In genomic region chr4:106315968-106316772, GRCh38 we compare ENCODE assay signal across 8 cellular contexts. TPM values are rescaled to one million over a fixed set of nuclear protein-coding genes. Genes with fewer than 3 reads are reported as not detected.
DNase-seq lines count a peak whose midpoint lies in the region; ATAC-seq, FAIRE-seq and TF ChIP-seq lines count a peak whose summit lies in the region.

AIMP1 (plus strand) TSS chr4:106316550; CDS start chr4:106325010, 8,460 bp downstream.
TBCK (minus strand) TSS chr4:106316209; CDS start chr4:106308960, 7,249 bp downstream.

- no peaks in the 10 kb centered on the region for H4K20me1 ChIP-seq in HepG2 (ENCODE audit: insufficient read depth, low read length)

- BruUV-seq in HepG2 (replicated peaks; lab: Mats Ljungman, UMichigan), result no TSS peak

- no peaks in the 10 kb centered on the region for H3K9me3 ChIP-seq in HepG2 (ENCODE audit: low read length)

- DNase-seq in CD1c-positive myeloid dendritic cell (ENCODE audit: extremely low spot score) (peak; percentile 93), NCI-H748 treated with DMSO at 0.1 percent for 48 hours (lab: John Stamatoyannopoulos, UW) (peak; percentile 73), dorsolateral prefrontal cortex (peak; percentile 68 to 93 (median 88)), HepG2 (ENCODE audit: low spot score) (peak; percentile 88)
- DNase-seq in activated CD4-positive, alpha-beta T cell treated with anti-CD3 and anti-CD28 coated beads, Interleukin-2, amount 50 U/mL, for 4 hours, result peak; percentile 85
- DNase-seq in stimulated activated CD4-positive, alpha-beta T cell treated with anti-CD3 and anti-CD28 coated beads, Interleukin-4, amount 100 ng/mL, for 1 hour, result peak; percentile 82

- peak within 1 kb of the TSS; percentile 75 for H3K4me2 ChIP-seq in HepG2 (ENCODE audit: low read depth, low read length)

- TF ChIP-seq POLR2A in HepG2 (IDR thresholded peaks at IDR 0.05; ENCODE audit: insufficient read depth in 1 of 2, low read depth in 2 of 2, low read length in 2 of 2), result peak; percentile 72 to 84

- TF ChIP-seq CTCF in dorsolateral prefrontal cortex (IDR thresholded peaks at IDR 0.05 in 54 of 56, conservative IDR thresholded peaks at IDR 0.05 in 2 of 56; ENCODE audit: low read depth in 1 of 56, partially characterized antibody in 56 of 56) (peak in 4 of 56 donors; percentile 5 to 13 (median 8)), HepG2 (CRISPR knock-in tag; IDR thresholded peaks at IDR 0.05) (no peak)

- in situ Hi-C loops in HepG2 (cut with HindIII; ENCODE audit: extremely low pct_ligation_motif_present, low pct_unique_long_range_greater_than_20kb), result no loop called here

- FAIRE-seq in HepG2 (lab: Jason Lieb, UNC), result peak; percentile 74

- H3K4me3 ChIP-seq in dorsolateral prefrontal cortex (peak within 1 kb of the TSS; percentile 67 to 99 (median 94)), HepG2 (replicated peaks in 1 of 3; ENCODE audit: insufficient read depth in 1 of 3, low read depth in 2 of 3, low read length in 3 of 3) (peak within 1 kb of the TSS; percentile 89 to 97 (median 93))

- intact Hi-C loops in dorsolateral prefrontal cortex (cut with DNase I) (no loop called here), HepG2 (cut with micrococcal nuclease; ENCODE audit: unreplicated experiment) (loop anchor here (1.0 to 10.0 kb wide), 5 partner anchors 29 to 611 kb away; partner anchors contain the start of genes GIMD1, GSTCD and INTS12)

- H3K27me3 ChIP-seq in dorsolateral prefrontal cortex, result no peaks in the 10 kb centered on the region
- H3K27me3 ChIP-seq in HepG2 (ENCODE audit: control insufficient read depth in 1 of 2, insufficient read depth in 2 of 2, low read length in 2 of 2), result no peaks in the 10 kb centered on the region; a peak in 2 of 5 replicates

- TF ChIP-seq EP300 in HepG2 (IDR thresholded peaks at IDR 0.05; ENCODE audit: low read depth in 2 of 2, low read length in 2 of 2) (no peak; a peak in 1 of 4 replicates), HepG2 (CRISPR knock-in tag; IDR thresholded peaks at IDR 0.05; ENCODE audit: borderline replicate concordance) (no peak)

- CTCF ChIA-PET in HepG2 (lab: Yijun Ruan, JAX; ENCODE audit: low intra/inter-chr PET ratio, low total read pairs), result no interaction called here

- under 1% methylated on average over 26 of the region's 44 CpGs for WGBS in HepG2 (ENCODE audit: low lambda C conversion rate)

- H3K36me3 ChIP-seq in HepG2 (replicated peaks in 1 of 2; ENCODE audit: control insufficient read depth in 1 of 2, insufficient read depth in 2 of 2, low read length in 2 of 2), result 0 out of 5 replicates have a peak, but pooled peaks cover 0 to 4% of the 10 kb centered on the region in 2 experiments

- ATAC-seq in GM19397 (IDR thresholded peaks at IDR 0.05; ENCODE audit: unreplicated experiment) (peak; percentile 88), HG03565 (IDR thresholded peaks at IDR 0.05; ENCODE audit: unreplicated experiment) (peak; percentile 87), HepG2 (peak; percentile 92)

- H3K4me1 ChIP-seq in HepG2 (ENCODE audit: insufficient read depth, low read length), result peaks cover 59% of the 10 kb centered on the region

- peaks cover 94% of the 10 kb centered on the region for H3K79me2 ChIP-seq in HepG2 (ENCODE audit: insufficient read depth, low read length)

- no peak; the same call in 1 of the 2 replicates for TF ChIP-seq RAD21 in HepG2 (CRISPR knock-in tag; IDR thresholded peaks at IDR 0.05)

- peak within 1 kb of the TSS; percentile 32 to 97 (median 92) for H3K27ac ChIP-seq in dorsolateral prefrontal cortex
- H3K27ac ChIP-seq in HepG2 (ENCODE audit: extremely low read length, insufficient read depth, low read length), result peak within 1 kb of the TSS; percentile 99

- peak within 1 kb of the TSS; percentile 66 for H2AFZ ChIP-seq in HepG2 (ENCODE audit: low read length)

- peak within 1 kb of the TSS; percentile 99 for H3K9ac ChIP-seq in HepG2 (ENCODE audit: insufficient read depth, low read depth, low read length)

- POLR2A ChIA-PET in HepG2 (lab: Yijun Ruan, JAX), result interaction anchor here (0.7 to 2.7 kb wide), 25 partner anchors 10 to 79 kb away, joined by 3 to 45 read pairs (median 5); no protein-coding TSS in a partner anchor

TF ChIP-seq in HepG2, 621 proteins besides CTCF, POLR2A, EP300 and RAD21 (continues in another document):
- TF ChIP-seq MED13 (CRISPR knock-in tag; IDR thresholded peaks at IDR 0.05) (no peak; the same call in 1 of the 2 replicates), ZNF33A (CRISPR knock-in tag; IDR thresholded peaks at IDR 0.05; ENCODE audit: borderline replicate concordance) (0 out of 2 replicates have a peak, but pooled peaks have one; percentile 58), SMYD3 (CRISPR knock-in tag; IDR thresholded peaks at IDR 0.05) (0 out of 2 replicates have a peak, but pooled peaks have one; percentile 32), RBM22 (optimal IDR thresholded peaks at IDR 0.05; ENCODE audit: low read length) (peak; percentile 40), IKZF1 (IDR thresholded peaks at IDR 0.05) (no peak), PITX1 (CRISPR knock-in tag; IDR thresholded peaks at IDR 0.05) (no peak), NR2C2 (CRISPR knock-in tag; IDR thresholded peaks at IDR 0.05; ENCODE audit: borderline replicate concordance) (peak; percentile 72), SMAD9 (CRISPR knock-in tag; IDR thresholded peaks at IDR 0.05) (no peak), ZNF660 (CRISPR knock-in tag; IDR thresholded peaks at IDR 0.05; ENCODE audit: borderline replicate concordance, low read depth) (no peak), HINFP (CRISPR knock-in tag; IDR thresholded peaks at IDR 0.05; ENCODE audit: low read depth) (0 out of 2 replicates have a peak, but pooled peaks have one; percentile 27)

RNA-seq across cellular contexts. Expression of gene AIMP1, which starts in this region (rescaled TPM):
- 10 to 100 TPM; 18.9 to 46.8 (median 30.3) TPM for total RNA-seq in dorsolateral prefrontal cortex
- total RNA-seq in HepG2 (2016; rRNA removed; fragmentation: Illumina TruSeq; extraction: Trizol), result 82.9 and 116 TPM in 2 replicates
- total RNA-seq in HepG2 (2016; cell fraction: cytosol; rRNA removed; fragmentation: Illumina TruSeq; extraction: Trizol; ENCODE audit: low read depth), result 30.5 and 34.0 TPM in 2 replicates
- total RNA-seq in HepG2 (2016; cell fraction: insoluble cytoplasmic fraction; rRNA removed; fragmentation: Illumina TruSeq; extraction: Trizol), result 83.6 and 117 TPM in 2 replicates
- 39.0 and 40.1 TPM in 2 replicates for total RNA-seq in HepG2 (2016; cell fraction: membrane; rRNA removed; fragmentation: Illumina TruSeq; extraction: Trizol)
- 44.3 and 52.5 TPM in 2 replicates for total RNA-seq in HepG2 (2016; cell fraction: nucleus; rRNA removed; fragmentation: Illumina TruSeq; extraction: Trizol)
- 19.6 and 28.6 TPM in 2 replicates for polyA plus RNA-seq in HepG2 (2011; rRNA removed)
- polyA plus RNA-seq in HepG2 (2011; cell fraction: cytosol; rRNA removed), result 10.4 and 14.9 TPM in 2 replicates
- polyA plus RNA-seq in HepG2 (2011; cell fraction: nucleus; rRNA removed), result 14.5 and 20.1 TPM in 2 replicates
- 51.2 and 79.1 TPM in 2 replicates for polyA plus RNA-seq in HepG2 (2012)
- polyA plus RNA-seq in HepG2 (2016; cell fraction: cytosol; fragmentation: Illumina TruSeq; extraction: Trizol; ENCODE audit: low read depth), result 20.3 and 22.2 TPM in 2 replicates
- polyA plus RNA-seq in HepG2 (2016; cell fraction: insoluble cytoplasmic fraction; fragmentation: Illumina TruSeq; extraction: Trizol; ENCODE audit: low read depth), result 110 and 116 TPM in 2 replicates
- 23.9 and 29.0 TPM in 2 replicates for polyA plus RNA-seq in HepG2 (2016; cell fraction: membrane; fragmentation: Illumina TruSeq; extraction: Trizol; ENCODE audit: low read depth)
- 92.7 and 105 TPM in 2 replicates for polyA plus RNA-seq in HepG2 (2016; cell fraction: nucleus; fragmentation: Illumina TruSeq; extraction: Trizol; ENCODE audit: insufficient read depth, low read depth)
- 2.7 and 3.9 TPM in 2 replicates for polyA minus RNA-seq in HepG2 (2011; rRNA and poly(A)+ RNA removed; ENCODE audit: low replicate concordance)
- 10.7 and 11.9 TPM in 2 replicates for polyA minus RNA-seq in HepG2 (2011; cell fraction: cytosol; rRNA and poly(A)+ RNA removed)
- polyA minus RNA-seq in HepG2 (2011; cell fraction: nucleus; rRNA and poly(A)+ RNA removed), result 20.3 and 25.0 TPM in 2 replicates

RNA-seq across cellular contexts. Expression of gene TBCK, which starts in this region (rescaled TPM):
- 100 to 1,000 TPM in 3 of 120 experiments, 10 to 100 TPM in 117; 52.1 to 108 (median 72.3) TPM for total RNA-seq in dorsolateral prefrontal cortex
- 44.3 and 51.0 TPM in 2 replicates for total RNA-seq in HepG2 (2016; rRNA removed; fragmentation: Illumina TruSeq; extraction: Trizol)
- total RNA-seq in HepG2 (2016; cell fraction: cytosol; rRNA removed; fragmentation: Illumina TruSeq; extraction: Trizol; ENCODE audit: low read depth), result 51.6 and 59.0 TPM in 2 replicates
- 38.7 and 48.0 TPM in 2 replicates for total RNA-seq in HepG2 (2016; cell fraction: insoluble cytoplasmic fraction; rRNA removed; fragmentation: Illumina TruSeq; extraction: Trizol)
- total RNA-seq in HepG2 (2016; cell fraction: membrane; rRNA removed; fragmentation: Illumina TruSeq; extraction: Trizol), result 31.2 and 40.8 TPM in 2 replicates
- total RNA-seq in HepG2 (2016; cell fraction: nucleus; rRNA removed; fragmentation: Illumina TruSeq; extraction: Trizol), result 170 and 177 TPM in 2 replicates
- 55.7 and 62.4 TPM in 2 replicates for polyA plus RNA-seq in HepG2 (2011; rRNA removed)
- polyA plus RNA-seq in HepG2 (2011; cell fraction: cytosol; rRNA removed), result 20.1 and 25.7 TPM in 2 replicates
- polyA plus RNA-seq in HepG2 (2011; cell fraction: nucleus; rRNA removed), result 121 and 149 TPM in 2 replicates
- 24.7 and 32.0 TPM in 2 replicates for polyA plus RNA-seq in HepG2 (2012)
- 1.9 and 2.8 TPM in 2 replicates for polyA plus RNA-seq in HepG2 (2016; cell fraction: cytosol; fragmentation: Illumina TruSeq; extraction: Trizol; ENCODE audit: low read depth)
- polyA plus RNA-seq in HepG2 (2016; cell fraction: insoluble cytoplasmic fraction; fragmentation: Illumina TruSeq; extraction: Trizol; ENCODE audit: low read depth), result 27.6 and 28.6 TPM in 2 replicates
- 6.4 and 6.6 TPM in 2 replicates for polyA plus RNA-seq in HepG2 (2016; cell fraction: membrane; fragmentation: Illumina TruSeq; extraction: Trizol; ENCODE audit: low read depth)
- polyA plus RNA-seq in HepG2 (2016; cell fraction: nucleus; fragmentation: Illumina TruSeq; extraction: Trizol; ENCODE audit: insufficient read depth, low read depth), result 52.1 and 53.0 TPM in 2 replicates
- polyA minus RNA-seq in HepG2 (2011; rRNA and poly(A)+ RNA removed; ENCODE audit: low replicate concordance), result 16.3 and 149 TPM in 2 replicates
- 25.6 and 32.7 TPM in 2 replicates for polyA minus RNA-seq in HepG2 (2011; cell fraction: cytosol; rRNA and poly(A)+ RNA removed)
- polyA minus RNA-seq in HepG2 (2011; cell fraction: nucleus; rRNA and poly(A)+ RNA removed), result 587 and 688 TPM in 2 replicates

Comparison
In these comparisons a context has a peak if more than half of its experiments do, and no peak if none do; other contexts are left out.
1. Peak in every context shown above with its lines: DNase-seq, ATAC-seq, H3K4me3 ChIP-seq and H3K27ac ChIP-seq.